Comparison of ENCODE assay signal across 24 cellular contexts in the genomic region with DNA sequence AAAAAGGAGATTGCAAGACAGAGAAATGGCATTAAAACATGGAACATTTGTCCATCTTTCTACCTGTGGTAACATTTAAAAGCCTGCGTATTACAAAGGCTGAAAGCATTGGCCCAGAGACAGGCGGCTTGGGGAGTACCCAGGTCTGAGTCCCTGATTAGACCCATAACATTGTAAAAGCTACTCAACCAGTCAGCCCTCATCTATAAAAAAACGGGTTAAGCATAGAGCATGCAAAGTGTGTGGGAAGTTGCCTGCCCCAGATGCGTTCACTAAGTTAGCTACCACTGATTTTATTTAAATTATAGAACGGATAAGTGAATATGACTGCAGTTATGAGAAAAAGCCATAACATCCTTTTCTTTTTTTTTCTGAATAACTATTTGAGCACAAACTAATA.
"Had no signal": no experiment of that assay in that cellular context is flagged by ENCODE, and none has a peak within 500 bp of the region (broad histone marks: within the 10 kb centered on the region; RNA-seq: fewer than 3 reads in every experiment).

No MANE protein-coding gene starts in this region.

- H3K9me3 ChIP-seq: ovary, psoas muscle, right lobe of liver, sigmoid colon, thoracic aorta, thyroid gland, tibial nerve, upper lobe of left lung, vagina had no signal

- DNase-seq: occipital lobe; ovary; posterior cingulate gyrus; psoas muscle; right cardiac atrium; right lobe of liver; sigmoid colon; small intestine; stimulated activated CD4-positive, alpha-beta T cell treated with anti-CD3 and anti-CD28 coated beads, Interleukin-15, amount 100 ng/mL, for 24 hours; stimulated activated CD4-positive, alpha-beta T cell treated with anti-CD3 and anti-CD28 coated beads, Interleukin-2, amount 100 ng/mL, for 24 hours; stimulated activated CD4-positive, alpha-beta T cell treated with anti-CD3 and anti-CD28 coated beads, Interleukin-2, amount 100 ng/mL, for 48 hours; stimulated activated CD4-positive, alpha-beta T cell treated with anti-CD3 and anti-CD28 coated beads, Interleukin-4, amount 100 ng/mL, for 24 hours; stimulated activated naive B cell treated with anti-CD40 and anti-IgM and Interleukin-4, amounts not matched to agents 10 μg/mL and 1 μg/mL and 100 μg/mL, for 72 hours; stimulated activated naive CD4-positive, alpha-beta T cell treated with Interleukin-2 at 50 U/mL for 16 hours; stomach; thyroid gland; trophoblast cell; upper lobe of left lung had no signal

- H3K36me3 ChIP-seq: neural progenitor cell, ovary, right lobe of liver, sigmoid colon, stomach, thoracic aorta, thyroid gland, tibial nerve, upper lobe of left lung, vagina had no signal

- H3K27ac ChIP-seq: neural progenitor cell, ovary, parathyroid adenoma, psoas muscle, right lobe of liver, sigmoid colon, stomach, thoracic aorta, thyroid gland, tibial nerve, upper lobe of left lung, vagina had no signal

- H3K9ac ChIP-seq: neural progenitor cell, parathyroid adenoma had no signal

- H3K27me3 ChIP-seq: neural progenitor cell, ovary, right lobe of liver, sigmoid colon, stomach, thyroid gland, tibial nerve, upper lobe of left lung, vagina had no signal

- ATAC-seq: psoas muscle; right cardiac atrium; right lobe of liver; stimulated activated effector memory CD8-positive, alpha-beta T cell treated with anti-CD3 and anti-CD28 coated beads, Interleukin-12 subunit alpha, Interleukin-12 subunit beta, amount 100 ng/mL, for 72 hours; stimulated activated naive B cell treated with anti-CD40 and anti-IgM and Interleukin-4, amounts not matched to agents 10 μg/mL and 1 μg/mL and 100 μg/mL, for 72 hours had no signal

- H3K79me2 ChIP-seq: parathyroid adenoma had no signal

- H2AFZ ChIP-seq: neural progenitor cell, parathyroid adenoma had no signal

- H3K4me2 ChIP-seq: neural progenitor cell had no signal

- H3K4me1 ChIP-seq: neural progenitor cell, parathyroid adenoma, psoas muscle, right lobe of liver, sigmoid colon, stomach, thyroid gland, tibial nerve, upper lobe of left lung, vagina had no signal

- H3K4me3 ChIP-seq: neural progenitor cell, ovary, psoas muscle, right lobe of liver, sigmoid colon, stomach, thoracic aorta, thyroid gland, tibial nerve, upper lobe of left lung, vagina had no signal
